Comparison of ENCODE assay signal across 17 cellular contexts in the genomic region with DNA sequence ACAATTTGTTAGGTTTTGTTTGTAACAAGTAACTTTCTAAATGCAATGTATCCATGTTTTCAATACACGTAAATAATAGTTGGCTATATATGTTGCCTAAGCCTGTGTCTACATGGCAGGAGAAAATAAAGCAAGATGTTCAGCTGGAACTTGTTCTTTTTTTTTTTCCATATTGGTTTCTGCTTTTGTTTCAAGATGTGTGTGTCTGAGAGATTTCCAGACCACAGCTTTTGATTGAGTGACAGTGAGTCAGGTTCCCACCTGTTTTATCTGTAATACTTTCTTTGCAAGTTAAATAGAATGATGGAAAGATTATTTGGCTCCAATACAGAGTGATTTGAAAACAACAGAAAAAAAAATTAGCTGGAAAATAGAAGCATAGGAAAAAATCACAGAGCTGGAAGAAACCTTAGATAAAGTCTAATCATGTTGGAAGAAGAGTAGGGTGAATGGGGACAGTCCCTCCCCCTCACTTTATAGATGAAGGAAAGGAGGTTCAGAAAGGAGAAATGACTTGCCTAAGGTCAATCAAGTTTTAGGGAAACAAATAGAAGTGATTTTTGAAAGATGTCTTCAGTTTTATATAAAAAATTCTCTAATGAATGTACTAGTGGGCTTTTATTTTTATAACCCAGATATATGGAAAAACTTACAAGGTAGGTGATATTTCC.
DNase-seq lines count a peak whose midpoint lies in the region; ATAC-seq, FAIRE-seq and TF ChIP-seq lines count a peak whose summit lies in the region.
"Had no signal": no experiment of that assay in that cellular context is flagged by ENCODE, and none has a peak within 500 bp of the region (broad histone marks: within the 10 kb centered on the region; RNA-seq: fewer than 3 reads in every experiment).

No MANE protein-coding gene starts in this region.

- H2AFZ ChIP-seq in GM12878 (ENCODE audit: control insufficient read depth, low read depth, low read length), result no peak overlapping the region

- DNase-seq in activated T-cell treated with anti-CD3 and anti-CD28 coated beads, Interleukin-2, amount 50 U/mL, for 4 hours, result no peak
- DNase-seq in activated T-cell treated with anti-CD3 and anti-CD28 coated beads, Interleukin-2, amount 50 U/mL, for 1 hour, result no peak
- peak; percentile 33 for DNase-seq in T-helper 2 cell treated with Interferon-gamma antibody and Interleukin-4, amounts not matched to agents 5 μg/mL and 100 μg/mL, for 36 hours (ENCODE audit: low spot score)
- no peak for DNase-seq in GM12878 (ENCODE audit: low read depth, low spot score)
- no peak for DNase-seq in stimulated activated naive CD8-positive, alpha-beta T cell treated with anti-CD3 and anti-CD28 coated beads, Interleukin-15, amount 100 ng/mL, for 72 hours
- DNase-seq in NCI-H2227 (lab: John Stamatoyannopoulos, UW; ENCODE audit: unreplicated experiment), result no peak
- no peak for DNase-seq in activated CD4-positive, alpha-beta memory T cell treated with anti-CD3 and anti-CD28 coated beads, Interleukin-2, amount 10 ng/mL, durations not matched to agents 7 days and 5 days
- DNase-seq: Caco-2, DMS153, GOT3, KBM-7, MG63, NCI-H1092, NCI-H146, NCI-H2081, NCI-H524 had no signal

- no peak overlapping the region for H3K27ac ChIP-seq in GM12878 (ENCODE audit: control insufficient read depth, insufficient read depth)
- H3K27ac ChIP-seq: C4-2B had no signal

- H4K20me1 ChIP-seq in GM12878 (ENCODE audit: control insufficient read depth, insufficient read depth), result no peaks in the 10 kb centered on the region

- peaks cover 0 to under 1% of the 10 kb centered on the region in 2 experiments; a peak in 2 of 4 replicates for H3K27me3 ChIP-seq in GM12878 (replicated peaks in 1 of 2; ENCODE audit: control insufficient read depth in 2 of 2, insufficient read depth in 2 of 2, low read length in 1 of 2)
- H3K27me3 ChIP-seq: MG63 had no signal

- no peaks in the 10 kb centered on the region for H3K79me2 ChIP-seq in GM12878 (ENCODE audit: control insufficient read depth, insufficient read depth, low read length)

- no peak for TF ChIP-seq RAD21 in GM12878 (IDR thresholded peaks at IDR 0.05; ENCODE audit: insufficient read depth, low read depth, low read length)

- H3K9ac ChIP-seq in GM12878 (ENCODE audit: control insufficient read depth, insufficient read depth, low read length), result no peak overlapping the region

- no peak overlapping the region for H3K4me3 ChIP-seq in GM12878
- H3K4me3 ChIP-seq: MG63 had no signal

- 0% methylated on average over 1 of the region's 1 CpG for WGBS in GM12878 (ENCODE audit: insufficient coverage, insufficient replicate concordance, low lambda C conversion rate, missing lambda C conversion rate)

- no peak for TF ChIP-seq EP300 in GM12878 (IDR thresholded peaks at IDR 0.05; ENCODE audit: borderline replicate concordance in 1 of 2, control insufficient read depth in 1 of 2, low read depth in 2 of 2, low read length in 2 of 2)

- no peak for TF ChIP-seq CTCF in GM12878 (IDR thresholded peaks at IDR 0.05 in 2 of 3, conservative IDR thresholded peaks at IDR 0.05 in 1 of 3; ENCODE audit: control insufficient read depth in 2 of 3, extremely low read depth in 1 of 3, insufficient read depth in 1 of 3, low read depth in 3 of 3, low read length in 3 of 3)

- H3K27me3 Mint-ChIP-seq in activated T-cell treated with anti-CD3 and anti-CD28 coated beads, Interleukin-2, amount 50 U/mL, for 4 hours (ENCODE audit: low read depth), result peaks cover 37% of the 10 kb centered on the region
- peaks cover 45% of the 10 kb centered on the region for H3K27me3 Mint-ChIP-seq in T-helper 2 cell treated with Interferon-gamma antibody and Interleukin-4, amounts not matched to agents 5 μg/mL and 100 μg/mL, for 36 hours (ENCODE audit: low read depth)
- peaks cover 45% of the 10 kb centered on the region for H3K27me3 Mint-ChIP-seq in stimulated activated naive CD8-positive, alpha-beta T cell treated with anti-CD3 and anti-CD28 coated beads, Interleukin-15, amount 100 ng/mL, for 72 hours
- peaks cover 38% of the 10 kb centered on the region for H3K27me3 Mint-ChIP-seq in activated CD4-positive, alpha-beta memory T cell treated with anti-CD3 and anti-CD28 coated beads, Interleukin-2, amount 10 ng/mL, durations not matched to agents 7 days and 5 days

- H3K9me3 Mint-ChIP-seq in activated T-cell treated with anti-CD3 and anti-CD28 coated beads, Interleukin-2, amount 50 U/mL, for 4 hours, result no peaks in the 10 kb centered on the region
- H3K9me3 Mint-ChIP-seq in T-helper 2 cell treated with Interferon-gamma antibody and Interleukin-4, amounts not matched to agents 5 μg/mL and 100 μg/mL, for 36 hours, result no peaks in the 10 kb centered on the region
- peaks cover 0 to 5% of the 10 kb centered on the region in 2 donors for H3K9me3 Mint-ChIP-seq in stimulated activated naive CD8-positive, alpha-beta T cell treated with anti-CD3 and anti-CD28 coated beads, Interleukin-15, amount 100 ng/mL, for 72 hours
- no peaks in the 10 kb centered on the region for H3K9me3 Mint-ChIP-seq in activated CD4-positive, alpha-beta memory T cell treated with anti-CD3 and anti-CD28 coated beads, Interleukin-2, amount 10 ng/mL, durations not matched to agents 7 days and 5 days

- intact Hi-C loops in GM12878 (cut with micrococcal nuclease; ENCODE audit: unreplicated experiment), result no loop called here

- FAIRE-seq in GM12878 (lab: Jason Lieb, UNC), result no peak

- RAD21 ChIA-PET in GM12878 (lab: Charles Lee; ENCODE audit: unreplicated experiment), result no interaction called here

- CTCF ChIA-PET in GM12878 (lab: Yijun Ruan, JAX), result interaction anchor here (0.8 to 1.8 kb wide), 4 partner anchors 14 to 1730 kb away, joined by 3 to 8 read pairs (median 3); no protein-coding TSS in a partner anchor
- CTCF ChIA-PET in activated CD4-positive, alpha-beta memory T cell treated with anti-CD3 and anti-CD28 coated beads, Interleukin-2, amount 10 ng/mL, durations not matched to agents 7 days and 5 days (lab: Charles Lee), result interaction anchor here (1.0 to 1.1 kb wide), 2 partner anchors 14 to 187 kb away, joined by 3 read pairs; no protein-coding TSS in a partner anchor

- H3K36me3 ChIP-seq in GM12878 (ENCODE audit: control insufficient read depth in 2 of 2, insufficient read depth in 2 of 2, low read length in 1 of 2), result no peaks in the 10 kb centered on the region
- H3K36me3 ChIP-seq: MG63 had no signal

- H3K4me1 ChIP-seq in GM12878 (ENCODE audit: control insufficient read depth, insufficient read depth, low read length), result no peaks in the 10 kb centered on the region
- H3K4me1 ChIP-seq: Caco-2 had no signal

- H3K9me3 ChIP-seq in GM12878 (replicated peaks; ENCODE audit: control insufficient read depth, insufficient read depth, low read length), result no peaks in the 10 kb centered on the region
- H3K9me3 ChIP-seq: Caco-2, MG63 had no signal

- no peaks in the 10 kb centered on the region for H3K36me3 Mint-ChIP-seq in activated T-cell treated with anti-CD3 and anti-CD28 coated beads, Interleukin-2, amount 50 U/mL, for 4 hours (ENCODE audit: insufficient read depth)
- H3K36me3 Mint-ChIP-seq in T-helper 2 cell treated with Interferon-gamma antibody and Interleukin-4, amounts not matched to agents 5 μg/mL and 100 μg/mL, for 36 hours (ENCODE audit: low read depth), result no peaks in the 10 kb centered on the region
- no peaks in the 10 kb centered on the region for H3K36me3 Mint-ChIP-seq in activated CD4-positive, alpha-beta memory T cell treated with anti-CD3 and anti-CD28 coated beads, Interleukin-2, amount 10 ng/mL, durations not matched to agents 7 days and 5 days (ENCODE audit: low read depth)

- TF ChIP-seq POLR2A in GM12878 (IDR thresholded peaks at IDR 0.05; ENCODE audit: low read depth, low read length), result no peak

- peaks cover 14% of the 10 kb centered on the region for H3K4me1 Mint-ChIP-seq in activated T-cell treated with anti-CD3 and anti-CD28 coated beads, Interleukin-2, amount 50 U/mL, for 4 hours (ENCODE audit: low read depth)
- H3K4me1 Mint-ChIP-seq in T-helper 2 cell treated with Interferon-gamma antibody and Interleukin-4, amounts not matched to agents 5 μg/mL and 100 μg/mL, for 36 hours (ENCODE audit: low read depth), result peaks cover 9% of the 10 kb centered on the region
- peaks cover 54% of the 10 kb centered on the region for H3K4me1 Mint-ChIP-seq in stimulated activated naive CD8-positive, alpha-beta T cell treated with anti-CD3 and anti-CD28 coated beads, Interleukin-15, amount 100 ng/mL, for 72 hours
- peaks cover 7% of the 10 kb centered on the region for H3K4me1 Mint-ChIP-seq in activated CD4-positive, alpha-beta memory T cell treated with anti-CD3 and anti-CD28 coated beads, Interleukin-2, amount 10 ng/mL, durations not matched to agents 7 days and 5 days

- no peak overlapping the region for H3K27ac Mint-ChIP-seq in T-helper 2 cell treated with Interferon-gamma antibody and Interleukin-4, amounts not matched to agents 5 μg/mL and 100 μg/mL, for 36 hours
- H3K27ac Mint-ChIP-seq in stimulated activated naive CD8-positive, alpha-beta T cell treated with anti-CD3 and anti-CD28 coated beads, Interleukin-15, amount 100 ng/mL, for 72 hours, result no peak overlapping the region
- H3K27ac Mint-ChIP-seq in activated CD4-positive, alpha-beta memory T cell treated with anti-CD3 and anti-CD28 coated beads, Interleukin-2, amount 10 ng/mL, durations not matched to agents 7 days and 5 days, result no peak overlapping the region

- POLR2A ChIA-PET in GM12878 (lab: Charles Lee), result no interaction called here
- POLR2A ChIA-PET in activated CD4-positive, alpha-beta memory T cell treated with anti-CD3 and anti-CD28 coated beads, Interleukin-2, amount 10 ng/mL, durations not matched to agents 7 days and 5 days (lab: Charles Lee), result interaction anchor here (0.7 kb wide), 1 partner anchor 113 kb away, joined by 3 read pairs; no protein-coding TSS in a partner anchor

- BruUV-seq in GM12878 (replicated peaks; lab: Mats Ljungman, UMichigan), result no TSS peak

- in situ Hi-C loops in GM12878 (cut with MboI), result no loop called here

- H3K4me3 Mint-ChIP-seq in activated T-cell treated with anti-CD3 and anti-CD28 coated beads, Interleukin-2, amount 50 U/mL, for 4 hours, result peak overlapping the region; percentile 39
- H3K4me3 Mint-ChIP-seq in T-helper 2 cell treated with Interferon-gamma antibody and Interleukin-4, amounts not matched to agents 5 μg/mL and 100 μg/mL, for 36 hours, result no peak overlapping the region
- H3K4me3 Mint-ChIP-seq in stimulated activated naive CD8-positive, alpha-beta T cell treated with anti-CD3 and anti-CD28 coated beads, Interleukin-15, amount 100 ng/mL, for 72 hours, result peak overlapping the region; percentile 34 to 62
- H3K4me3 Mint-ChIP-seq in activated CD4-positive, alpha-beta memory T cell treated with anti-CD3 and anti-CD28 coated beads, Interleukin-2, amount 10 ng/mL, durations not matched to agents 7 days and 5 days, result no peak overlapping the region

- SMC1A ChIA-PET in GM12878 (lab: Charles Lee; ENCODE audit: uncharacterized antibody, unreplicated experiment), result interaction anchor here (0.6 to 1.7 kb wide), 5 partner anchors 10 to 183 kb away, joined by 3 to 6 read pairs (median 3); no protein-coding TSS in a partner anchor

- peak; percentile 80 to 88 for ATAC-seq in activated T-cell treated with anti-CD3 and anti-CD28 coated beads, Interleukin-2, amount 50 U/mL, for 4 hours
- ATAC-seq in GM12878, result no peak
- ATAC-seq in stimulated activated naive CD8-positive, alpha-beta T cell treated with anti-CD3 and anti-CD28 coated beads, Interleukin-15, amount 100 ng/mL, for 72 hours, result peak; percentile 88

- H3K4me2 ChIP-seq in GM12878 (ENCODE audit: control insufficient read depth, insufficient read depth), result no peak overlapping the region

Comparison
In these comparisons a context has a peak if more than half of its experiments do, and no peak if none do; other contexts are left out.
1. H3K4me3 Mint-ChIP-seq: peak in activated T-cell treated with anti-CD3 and anti-CD28 coated beads, Interleukin-2, amount 50 U/mL, for 4 hours (single experiment) and stimulated activated naive CD8-positive, alpha-beta T cell treated with anti-CD3 and anti-CD28 coated beads, Interleukin-15, amount 100 ng/mL, for 72 hours (2 of 2); none in T-helper 2 cell treated with Interferon-gamma antibody and Interleukin-4, amounts not matched to agents 5 μg/mL and 100 μg/mL, for 36 hours (single experiment) and activated CD4-positive, alpha-beta memory T cell treated with anti-CD3 and anti-CD28 coated beads, Interleukin-2, amount 10 ng/mL, durations not matched to agents 7 days and 5 days (single experiment).